ENCODE assay signal across 8 cellular contexts in genomic region chr7:2886900-2887299, GRCh38. TPM values are rescaled to one million over a fixed set of nuclear protein-coding genes. Genes with fewer than 3 reads are reported as not detected.
A peak's percentile ranks its signal among the peaks of the same experiment; 100 is the strongest.
DNase-seq lines count a peak whose midpoint lies in the region; ATAC-seq and TF ChIP-seq lines count a peak whose summit lies in the region.

No MANE protein-coding gene starts in this region.

- POLR2A ChIA-PET in RWPE1 (lab: Yijun Ruan, JAX; ENCODE audit: low non-redundant PET), result no interaction called here

- H3K4me3 Mint-ChIP-seq in activated naive CD8-positive, alpha-beta T cell treated with anti-CD3 and anti-CD28 coated beads, Interleukin-2, amount 50 U/mL, for 24 hours, result no peak overlapping the region

- H3K36me3 ChIP-seq in MG63 (no peaks in the 10 kb centered on the region), heart right ventricle (no peaks in the 10 kb centered on the region), sigmoid colon (no peaks in the 10 kb centered on the region)

- peak; percentile 81 for TF ChIP-seq CTCF in RWPE1 (conservative IDR thresholded peaks at IDR 0.05; ENCODE audit: low read depth)
- TF ChIP-seq CTCF in heart right ventricle (IDR thresholded peaks at IDR 0.05), result peak; percentile 20 to 66 (median 55)
- peak; percentile 45 to 70 (median 57) for TF ChIP-seq CTCF in sigmoid colon (IDR thresholded peaks at IDR 0.05)

- H3K9me3 ChIP-seq in MG63 (no peaks in the 10 kb centered on the region), heart right ventricle (no peaks in the 10 kb centered on the region), sigmoid colon (no peaks in the 10 kb centered on the region)

- WGBS in heart right ventricle, 2 donors, result 24 to 26% methylated on average over 12 of the region's 12 CpGs
- WGBS in sigmoid colon, 2 donors, result 8 to 22% methylated on average over 12 of the region's 12 CpGs

- peak; percentile 77 for ATAC-seq in activated naive CD8-positive, alpha-beta T cell treated with anti-CD3 and anti-CD28 coated beads, Interleukin-2, amount 50 U/mL, for 24 hours
- ATAC-seq in heart right ventricle (peak in 7 of 8 donors; percentile 42 to 82 (median 68)), HG03280 (IDR thresholded peaks at IDR 0.05; ENCODE audit: unreplicated experiment) (no peak)

- no peak overlapping the region for H3K4me3 ChIP-seq in MG63
- H3K4me3 ChIP-seq in heart right ventricle, result no peak overlapping the region
- H3K4me3 ChIP-seq in sigmoid colon, result no peak overlapping the region

- H3K27ac ChIP-seq in RWPE1 (no peak overlapping the region), heart right ventricle (no peak overlapping the region), sigmoid colon (no peak overlapping the region)

- no peaks in the 10 kb centered on the region for H3K36me3 Mint-ChIP-seq in activated naive CD8-positive, alpha-beta T cell treated with anti-CD3 and anti-CD28 coated beads, Interleukin-2, amount 50 U/mL, for 24 hours (ENCODE audit: low read depth)

- TF ChIP-seq EP300 in sigmoid colon (IDR thresholded peaks at IDR 0.05), result no peak

- no peaks in the 10 kb centered on the region for H3K27me3 Mint-ChIP-seq in activated naive CD8-positive, alpha-beta T cell treated with anti-CD3 and anti-CD28 coated beads, Interleukin-2, amount 50 U/mL, for 24 hours

- H3K4me1 ChIP-seq in heart right ventricle (no peaks in the 10 kb centered on the region), sigmoid colon (peaks cover 0 to 6% (median 2%) of the 10 kb centered on the region in 4 donors)

- H3K4me1 Mint-ChIP-seq in activated naive CD8-positive, alpha-beta T cell treated with anti-CD3 and anti-CD28 coated beads, Interleukin-2, amount 50 U/mL, for 24 hours, result peaks cover 2% of the 10 kb centered on the region

- peak; percentile 40 for DNase-seq in activated gamma-delta T cell treated with Interleukin-2 at 50 U/mL for 16 hours
- DNase-seq in activated gamma-delta T cell (lab: John Stamatoyannopoulos, UW), result no peak
- DNase-seq in MG63, result peak; percentile 60
- peak; percentile 78 for DNase-seq in RWPE1 (ENCODE audit: low spot score)
- DNase-seq in activated naive CD8-positive, alpha-beta T cell treated with anti-CD3 and anti-CD28 coated beads, Interleukin-2, amount 50 U/mL, for 24 hours, result peak; percentile 54
- peak in 1 of 2 donors; percentile 45 for DNase-seq in heart right ventricle
- DNase-seq in sigmoid colon, result no peak

- no peaks in the 10 kb centered on the region for H3K9me3 Mint-ChIP-seq in activated naive CD8-positive, alpha-beta T cell treated with anti-CD3 and anti-CD28 coated beads, Interleukin-2, amount 50 U/mL, for 24 hours

- intact Hi-C loops in heart right ventricle (cut with DNase I) (loop anchor here in 5 of 10 donors (2.0 to 10.0 kb wide), 4 partner anchors 268 to 1008 kb away; no protein-coding TSS in a partner anchor), sigmoid colon (cut with DNase I) (loop anchor here (2.0 kb wide), 1 partner anchor 268 kb away; no protein-coding TSS in a partner anchor)

- CTCF ChIA-PET in RWPE1 (lab: Yijun Ruan, JAX), result interaction anchor here (0.5 to 1.3 kb wide), 9 partner anchors 10 to 403 kb away, joined by 3 to 8 read pairs (median 4); no protein-coding TSS in a partner anchor

- no peak for TF ChIP-seq POLR2A in sigmoid colon (IDR thresholded peaks at IDR 0.05)

- no peak overlapping the region for H3K27ac Mint-ChIP-seq in activated naive CD8-positive, alpha-beta T cell treated with anti-CD3 and anti-CD28 coated beads, Interleukin-2, amount 50 U/mL, for 24 hours

- no peaks in the 10 kb centered on the region for H3K27me3 ChIP-seq in MG63
- peaks cover 0 to 4% (median 0%) of the 10 kb centered on the region in 7 donors for H3K27me3 ChIP-seq in heart right ventricle
- no peaks in the 10 kb centered on the region for H3K27me3 ChIP-seq in sigmoid colon

RNA-seq across cellular contexts. Expression of gene GNA12, which starts 42.8 kb away (rescaled TPM):
- 23.1 and 49.1 TPM in 2 replicates for total RNA-seq in MG63 (2014; rRNA removed; shearing (Covaris generic); ENCODE audit: low replicate concordance)
- total RNA-seq in heart right ventricle (10 to 100 TPM; 25.0 to 46.4 (median 34.5) TPM), sigmoid colon (10 to 100 TPM; 21.4 to 46.5 (median 24.6) TPM)
- polyA plus RNA-seq in heart right ventricle (10 to 100 TPM in 1 of 2 donors, 1 to 10 TPM in 1; 6.4 to 19.4 TPM), sigmoid colon (10 to 100 TPM; 13.2 to 22.7 (median 18.6) TPM)

Comparison
In these comparisons a context has a peak if more than half of its experiments do, and no peak if none do; other contexts are left out.
1. DNase-seq: peak in activated gamma-delta T cell treated with Interleukin-2 at 50 U/mL for 16 hours (single experiment), MG63 (single experiment), RWPE1 (single experiment) and activated naive CD8-positive, alpha-beta T cell treated with anti-CD3 and anti-CD28 coated beads, Interleukin-2, amount 50 U/mL, for 24 hours (single experiment); none in activated gamma-delta T cell (single experiment) and sigmoid colon (single experiment).
2. Peak in every context shown above with its lines, with median percentiles within 50 percentile points of each other: CTCF ChIP-seq.